In the genomic region with DNA sequence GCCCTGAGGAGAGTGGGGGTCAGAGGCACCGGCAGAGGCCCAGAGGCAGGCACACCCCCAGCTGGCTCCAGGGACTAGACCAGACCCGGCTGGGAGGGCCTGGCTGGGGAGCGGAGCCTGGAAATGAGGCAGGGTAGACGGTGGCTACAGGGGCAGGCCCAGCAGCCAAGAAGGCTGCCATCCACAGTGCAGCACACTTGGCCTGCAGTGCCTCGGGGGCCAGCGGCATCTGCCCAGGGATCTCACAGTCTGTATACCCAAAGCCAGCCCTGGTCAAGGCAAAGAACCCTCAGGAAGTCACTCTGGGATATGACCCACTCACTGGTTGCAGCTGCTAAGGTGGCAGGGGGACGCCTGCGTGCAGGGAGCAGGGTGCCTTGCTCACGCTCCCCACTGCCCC, we compare ENCODE assay signal across 22 cellular contexts.
"Had no signal": no experiment of that assay in that cellular context is flagged by ENCODE, and none has a peak within 500 bp of the region (broad histone marks: within the 10 kb centered on the region; RNA-seq: fewer than 3 reads in every experiment).

No MANE protein-coding gene starts in this region.

- H3K4me1 ChIP-seq: heart right ventricle, left ventricle myocardium inferior, pancreas, tibial artery, uterus had no signal

- H3K27ac Mint-ChIP-seq: naive thymus-derived CD4-positive, alpha-beta T cell; progenitor cell of endocrine pancreas; stimulated activated memory B cell treated with anti-CD40 and anti-IgM and Interleukin-4, amounts not matched to agents 10 μg/mL and 1 μg/mL and 100 μg/mL, for 72 hours; stimulated activated naive CD8-positive, alpha-beta T cell treated with anti-CD3 and anti-CD28 coated beads, Interleukin-15, Interleukin-2, amounts not matched to agents 100 ng/mL and 50 ng/mL, for 24 hours had no signal

- H3K9me3 ChIP-seq: heart right ventricle, left ventricle myocardium inferior, pancreas, spleen, tibial artery, upper lobe of left lung, uterus had no signal

- H3K9me3 Mint-ChIP-seq: naive thymus-derived CD4-positive, alpha-beta T cell; stimulated activated memory B cell treated with anti-CD40 and anti-IgM and Interleukin-4, amounts not matched to agents 10 μg/mL and 1 μg/mL and 100 μg/mL, for 72 hours; stimulated activated naive CD8-positive, alpha-beta T cell treated with anti-CD3 and anti-CD28 coated beads, Interleukin-15, Interleukin-2, amounts not matched to agents 100 ng/mL and 50 ng/mL, for 24 hours had no signal

- H3K36me3 ChIP-seq: uterus had no signal

- H3K27me3 ChIP-seq: dorsolateral prefrontal cortex, heart right ventricle, pancreas, spleen, tibial artery, upper lobe of left lung, uterus had no signal

- FAIRE-seq: pancreas had no signal

- ATAC-seq: naive thymus-derived CD4-positive, alpha-beta T cell; pancreas; stimulated activated memory B cell treated with anti-CD40 and anti-IgM and Interleukin-4, amounts not matched to agents 10 μg/mL and 1 μg/mL and 100 μg/mL, for 72 hours had no signal

- H3K4me3 Mint-ChIP-seq: naive thymus-derived CD4-positive, alpha-beta T cell; stimulated activated memory B cell treated with anti-CD40 and anti-IgM and Interleukin-4, amounts not matched to agents 10 μg/mL and 1 μg/mL and 100 μg/mL, for 72 hours; stimulated activated naive CD8-positive, alpha-beta T cell treated with anti-CD3 and anti-CD28 coated beads, Interleukin-15, Interleukin-2, amounts not matched to agents 100 ng/mL and 50 ng/mL, for 24 hours had no signal

- H3K4me1 Mint-ChIP-seq: stimulated activated memory B cell treated with anti-CD40 and anti-IgM and Interleukin-4, amounts not matched to agents 10 μg/mL and 1 μg/mL and 100 μg/mL, for 72 hours had no signal

- H3K4me3 ChIP-seq: dorsolateral prefrontal cortex, heart right ventricle, left ventricle myocardium inferior, lung, pancreas, spleen, tibial artery, upper lobe of left lung, uterus had no signal

- H3K27ac ChIP-seq: dorsolateral prefrontal cortex, heart right ventricle, left ventricle myocardium inferior, pancreas, spleen, tibial artery, upper lobe of left lung, uterus had no signal

- DNase-seq: cortex of kidney; dorsolateral prefrontal cortex; effector CD8-positive, alpha-beta T cell; foreskin melanocyte; islet precursor cell; left ventricle myocardium inferior; mesendoderm; naive thymus-derived CD4-positive, alpha-beta T cell; nucleus accumbens; spleen; stimulated activated CD4-positive, alpha-beta T cell treated with anti-CD3 and anti-CD28 coated beads, Interleukin-15, amount 100 ng/mL, for 24 hours; stimulated activated CD4-positive, alpha-beta T cell treated with anti-CD3 and anti-CD28 coated beads, Interleukin-1b, Interleukin-23, amount 100 ng/mL, for 48 hours; stimulated activated CD4-positive, alpha-beta T cell treated with anti-CD3 and anti-CD28 coated beads, Interleukin-4, amount 100 ng/mL, for 24 hours; tibial artery; upper lobe of left lung; uterus had no signal

- H3K27me3 Mint-ChIP-seq: naive thymus-derived CD4-positive, alpha-beta T cell; progenitor cell of endocrine pancreas; stimulated activated memory B cell treated with anti-CD40 and anti-IgM and Interleukin-4, amounts not matched to agents 10 μg/mL and 1 μg/mL and 100 μg/mL, for 72 hours; stimulated activated naive CD8-positive, alpha-beta T cell treated with anti-CD3 and anti-CD28 coated beads, Interleukin-15, Interleukin-2, amounts not matched to agents 100 ng/mL and 50 ng/mL, for 24 hours had no signal
